In genomic region chr13:30690282-30691188, GRCh38 we compare ENCODE assay signal across 8 cellular contexts.
A peak's percentile ranks its signal among the peaks of the same experiment; 100 is the strongest.
DNase-seq lines count a peak whose midpoint lies in the region; ATAC-seq lines count a peak whose summit lies in the region.

No MANE protein-coding gene starts in this region.

- H3K36me3 ChIP-seq in duodenal mucosa (ENCODE audit: control insufficient read depth in 1 of 2, insufficient read depth in 2 of 2, low read length in 2 of 2) (no peaks in the 10 kb centered on the region), mucosa of stomach (ENCODE audit: control insufficient read depth, insufficient read depth, low read length) (no peaks in the 10 kb centered on the region)

- no peak for DNase-seq in activated CD4-positive, CD25-positive, alpha-beta regulatory T cell (lab: John Stamatoyannopoulos, UW)
- peak; percentile 90 for DNase-seq in SIG-M5 treated with dmso at 0.1 percent for 504 hours (lab: John Stamatoyannopoulos, UW; ENCODE audit: unreplicated experiment)
- no peak for DNase-seq in T-helper 9 cell

- H3K4me3 ChIP-seq in duodenal mucosa (ENCODE audit: low read depth in 1 of 2, low read length in 2 of 2) (peak overlapping the region; percentile 63 to 69), mucosa of stomach (ENCODE audit: low read length) (no peak overlapping the region)

- no peaks in the 10 kb centered on the region for H3K9me3 ChIP-seq in duodenal mucosa (ENCODE audit: control insufficient read depth in 1 of 2, low read length in 2 of 2)
- no peaks in the 10 kb centered on the region for H3K9me3 ChIP-seq in mucosa of stomach (ENCODE audit: control insufficient read depth, low read length)

- ATAC-seq in activated CD4-positive, CD25-positive, alpha-beta regulatory T cell treated with anti-CD3 and anti-CD28 coated beads, Interleukin-2, amount 50 U/mL, for 24 hours = peak; percentile 56 to 64
- peak; percentile 70 for ATAC-seq in HG03280 (IDR thresholded peaks at IDR 0.05; ENCODE audit: unreplicated experiment)
- no peak for ATAC-seq in HG02798 (IDR thresholded peaks at IDR 0.05; ENCODE audit: poor library complexity, unreplicated experiment)

- peak overlapping the region; percentile 14 to 38 for H3K9ac ChIP-seq in duodenal mucosa (ENCODE audit: low read depth in 1 of 2, low read length in 2 of 2)
- H3K9ac ChIP-seq in mucosa of stomach (ENCODE audit: low read length) = peak overlapping the region; percentile 35

- no peak overlapping the region for H3K27ac ChIP-seq in duodenal mucosa (ENCODE audit: low read depth, low read length)

- peaks cover 4 to 7% of the 10 kb centered on the region in 2 donors for H3K4me1 ChIP-seq in duodenal mucosa (ENCODE audit: control insufficient read depth in 1 of 2, insufficient read depth in 2 of 2, low read length in 2 of 2)
- no peaks in the 10 kb centered on the region for H3K4me1 ChIP-seq in mucosa of stomach (ENCODE audit: control insufficient read depth, insufficient read depth, low read length)

- no peaks in the 10 kb centered on the region for H3K27me3 ChIP-seq in duodenal mucosa (ENCODE audit: control insufficient read depth in 1 of 2, insufficient read depth in 2 of 2, low read length in 2 of 2)
- H3K27me3 ChIP-seq in mucosa of stomach (ENCODE audit: control insufficient read depth, insufficient read depth, low read length) = no peaks in the 10 kb centered on the region
